In the genomic region with DNA sequence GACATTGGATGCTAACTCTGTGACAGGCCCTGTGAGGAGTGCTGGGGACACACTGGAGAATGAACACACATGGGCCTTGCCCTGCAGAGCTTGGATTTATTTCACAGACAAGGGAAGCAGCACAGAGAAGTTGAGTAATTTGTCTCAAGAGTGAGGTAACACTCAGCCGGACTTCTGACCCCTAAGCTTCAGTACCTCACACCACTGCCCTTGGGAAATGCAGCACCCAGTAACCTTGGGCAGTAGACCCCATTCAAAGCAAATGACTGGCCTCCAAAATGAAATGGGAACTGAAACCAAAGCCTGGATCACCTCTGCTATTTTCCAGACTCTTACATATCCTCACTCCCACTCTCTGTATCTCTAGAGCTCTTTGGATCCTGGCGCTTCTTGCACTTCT, we compare ENCODE assay signal across 30 cellular contexts. TPM values are rescaled to one million over a fixed set of nuclear protein-coding genes. Genes with fewer than 3 reads are reported as not detected.
DNase-seq lines count a peak whose midpoint lies in the region; ATAC-seq, FAIRE-seq and TF ChIP-seq lines count a peak whose summit lies in the region.
"Had no signal": no experiment of that assay in that cellular context is flagged by ENCODE, and none has a peak within 500 bp of the region (broad histone marks: within the 10 kb centered on the region; RNA-seq: fewer than 3 reads in every experiment).

No MANE protein-coding gene starts in this region.

- no peak overlapping the region for H3K4me3 Mint-ChIP-seq in type B pancreatic cell
- no peak overlapping the region for H3K4me3 Mint-ChIP-seq in MCF 10A (ENCODE audit: unreplicated experiment)
- H3K4me3 Mint-ChIP-seq: activated naive CD8-positive, alpha-beta T cell treated with anti-CD3 and anti-CD28 coated beads, Interleukin-2, amount 50 U/mL, for 24 hours; CD8-positive, alpha-beta memory T cell; HFFc6; neural crest cell; T-helper 2 cell treated with Interferon-gamma antibody and Interleukin-4, amounts not matched to agents 5 μg/mL and 100 μg/mL, for 36 hours had no signal

- no peak for DNase-seq in left ventricle myocardium inferior
- DNase-seq in heart left ventricle: no peak
- peak; percentile 23 to 34 for DNase-seq in cardiac fibroblast (ENCODE audit: low read depth in 2 of 2)
- peak; percentile 85 for DNase-seq in HepG2 (ENCODE audit: low spot score)
- no peak for DNase-seq in type B pancreatic cell (ENCODE audit: extremely low spot score, unreplicated experiment)
- DNase-seq in MCF 10A (ENCODE audit: unreplicated experiment): no peak
- DNase-seq in NCI-H748 treated with DMSO at 0.1 percent for 48 hours (lab: John Stamatoyannopoulos, UW): no peak
- DNase-seq: activated CD4-positive, alpha-beta T cell treated with anti-CD3 and anti-CD28 coated beads, Interleukin-2, amount 50 U/mL, for 48 hours; activated effector memory CD4-positive, alpha-beta T cell treated with Interleukin-2 at 50 U/mL for 16 hours; activated naive CD8-positive, alpha-beta T cell treated with anti-CD3 and anti-CD28 coated beads, Interleukin-2, amount 50 U/mL, for 24 hours; CD8-positive, alpha-beta memory T cell; DMS153; effector memory CD4-positive, alpha-beta T cell; erythroblast; gastrocnemius medialis; HFFc6; hypothalamus; NCI-H1694 treated with DMSO at 0.1 percent for 48 hours; NCI-H524 treated with DMSO at 0.1 percent for 48 hours; stimulated activated CD8-positive, alpha-beta memory T cell treated with anti-CD3 and anti-CD28 coated beads, Interleukin-4, amount 100 ng/mL, for 48 hours; stomach had no signal

- in situ Hi-C loops in HepG2 (cut with HindIII; ENCODE audit: extremely low pct_ligation_motif_present, low pct_unique_long_range_greater_than_20kb): no loop called here

- no peaks in the 10 kb centered on the region for H3K79me2 ChIP-seq in HepG2 (ENCODE audit: insufficient read depth, low read length)

- H3K9me3 ChIP-seq in left ventricle myocardium inferior (replicated peaks): no peaks in the 10 kb centered on the region
- no peaks in the 10 kb centered on the region for H3K9me3 ChIP-seq in heart left ventricle
- H3K9me3 ChIP-seq in HepG2 (ENCODE audit: low read length): no peaks in the 10 kb centered on the region
- H3K9me3 ChIP-seq: body of pancreas, gastrocnemius medialis, stomach, tibial nerve had no signal

- TF ChIP-seq CTCF in left ventricle myocardium inferior (IDR thresholded peaks at IDR 0.05; ENCODE audit: borderline replicate concordance) (no peak), heart left ventricle (IDR thresholded peaks at IDR 0.05) (no peak), cardiac fibroblast (IDR thresholded peaks at IDR 0.05; ENCODE audit: low read depth, low read length) (no peak), HepG2 (CRISPR knock-in tag; IDR thresholded peaks at IDR 0.05) (no peak), type B pancreatic cell (conservative IDR thresholded peaks at IDR 0.05) (no peak), MCF 10A (IDR thresholded peaks at IDR 0.05; ENCODE audit: unreplicated experiment) (no peak)

- no peaks in the 10 kb centered on the region for H4K20me1 ChIP-seq in HepG2 (ENCODE audit: insufficient read depth, low read length)

- H3K4me3 ChIP-seq in left ventricle myocardium inferior (no peak overlapping the region), heart left ventricle (no peak overlapping the region), cardiac fibroblast (replicated peaks in 1 of 2; ENCODE audit: low read depth in 2 of 2, low read length in 2 of 2) (no peak overlapping the region), HepG2 (replicated peaks in 1 of 3; ENCODE audit: insufficient read depth in 1 of 3, low read depth in 2 of 3, low read length in 3 of 3) (peak overlapping the region in 1 of 3 experiments; percentile 15; a peak in 1 of 6 replicates)
- H3K4me3 ChIP-seq: body of pancreas, gastrocnemius medialis, K562, lung, SK-N-MC, stomach, tibial nerve had no signal

- H3K36me3 Mint-ChIP-seq in type B pancreatic cell: peaks cover 11% of the 10 kb centered on the region
- peaks cover 59% of the 10 kb centered on the region for H3K36me3 Mint-ChIP-seq in MCF 10A (ENCODE audit: insufficient read depth, unreplicated experiment)

- no peak overlapping the region for H2AFZ ChIP-seq in HepG2 (ENCODE audit: low read length)

- intact Hi-C loops in left ventricle myocardium inferior (cut with micrococcal nuclease): no loop called here
- intact Hi-C loops in heart left ventricle (cut with DNase I): no loop called here
- intact Hi-C loops in HepG2 (cut with micrococcal nuclease; ENCODE audit: unreplicated experiment): no loop called here
- intact Hi-C loops in MCF 10A (cut with micrococcal nuclease): no loop called here

- peak overlapping the region; percentile 37 for H3K4me2 ChIP-seq in HepG2 (ENCODE audit: low read depth, low read length)

- no peak overlapping the region for H3K27ac Mint-ChIP-seq in type B pancreatic cell
- no peak overlapping the region for H3K27ac Mint-ChIP-seq in MCF 10A (ENCODE audit: low read depth, unreplicated experiment)
- H3K27ac Mint-ChIP-seq: activated naive CD8-positive, alpha-beta T cell treated with anti-CD3 and anti-CD28 coated beads, Interleukin-2, amount 50 U/mL, for 24 hours; HFFc6; T-helper 2 cell treated with Interferon-gamma antibody and Interleukin-4, amounts not matched to agents 5 μg/mL and 100 μg/mL, for 36 hours had no signal

- 69 to 85% (median 83%) methylated on average over 2 of the region's 2 CpGs for WGBS in heart left ventricle, 4 donors
- WGBS in HepG2 (ENCODE audit: low lambda C conversion rate): 35% methylated on average over 2 of the region's 2 CpGs

- TF ChIP-seq EP300 in HepG2 (IDR thresholded peaks at IDR 0.05; ENCODE audit: low read depth in 2 of 2, low read length in 2 of 2) (peak; percentile 46 to 80; a peak in 2 of 4 replicates), HepG2 (CRISPR knock-in tag; IDR thresholded peaks at IDR 0.05; ENCODE audit: borderline replicate concordance) (no peak)

- POLR2A ChIA-PET in HepG2 (lab: Yijun Ruan, JAX) (interaction anchor here (0.9 to 1.1 kb wide), 2 partner anchors 19 to 803 kb away, joined by 3 to 4 read pairs; no protein-coding TSS in a partner anchor), MCF 10A (lab: Yijun Ruan, JAX) (no interaction called here)

- TF ChIP-seq RAD21 in HepG2 (CRISPR knock-in tag; IDR thresholded peaks at IDR 0.05): no peak

- no peak overlapping the region for H3K9ac ChIP-seq in HepG2 (ENCODE audit: insufficient read depth, low read depth, low read length)

- H3K9me3 Mint-ChIP-seq in type B pancreatic cell: no peaks in the 10 kb centered on the region
- no peaks in the 10 kb centered on the region for H3K9me3 Mint-ChIP-seq in MCF 10A (ENCODE audit: unreplicated experiment)
- H3K9me3 Mint-ChIP-seq: activated naive CD8-positive, alpha-beta T cell treated with anti-CD3 and anti-CD28 coated beads, Interleukin-2, amount 50 U/mL, for 24 hours; CD8-positive, alpha-beta memory T cell; HFFc6; neural crest cell; T-helper 2 cell treated with Interferon-gamma antibody and Interleukin-4, amounts not matched to agents 5 μg/mL and 100 μg/mL, for 36 hours had no signal

- H3K27ac ChIP-seq in left ventricle myocardium inferior (replicated peaks) (peak overlapping the region; percentile 23), heart left ventricle (no peak overlapping the region), HepG2 (ENCODE audit: extremely low read length, insufficient read depth, low read length) (peak overlapping the region; percentile 83)
- H3K27ac ChIP-seq: body of pancreas, gastrocnemius medialis, SK-N-MC, stomach, tibial nerve had no signal

- no peaks in the 10 kb centered on the region for H3K27me3 Mint-ChIP-seq in type B pancreatic cell
- H3K27me3 Mint-ChIP-seq in MCF 10A (ENCODE audit: insufficient read depth, unreplicated experiment): no peaks in the 10 kb centered on the region
- H3K27me3 Mint-ChIP-seq: activated naive CD8-positive, alpha-beta T cell treated with anti-CD3 and anti-CD28 coated beads, Interleukin-2, amount 50 U/mL, for 24 hours; CD8-positive, alpha-beta memory T cell had no signal

- BruUV-seq in HepG2 (replicated peaks; lab: Mats Ljungman, UMichigan): no TSS peak
- no TSS peak for BruUV-seq in MCF 10A (replicated peaks; lab: Mats Ljungman, UMichigan)

- TF ChIP-seq POLR2A in heart left ventricle (IDR thresholded peaks at IDR 0.05): no peak
- no peak for TF ChIP-seq POLR2A in HepG2 (IDR thresholded peaks at IDR 0.05; ENCODE audit: insufficient read depth in 1 of 2, low read depth in 2 of 2, low read length in 2 of 2)

- peaks cover 51% of the 10 kb centered on the region for H3K4me1 ChIP-seq in left ventricle myocardium inferior
- H3K4me1 ChIP-seq in heart left ventricle: peaks cover 0 to 31% (median 16%) of the 10 kb centered on the region in 12 donors
- H3K4me1 ChIP-seq in HepG2 (ENCODE audit: insufficient read depth, low read length): peaks cover 37% of the 10 kb centered on the region
- H3K4me1 ChIP-seq: gastrocnemius medialis, stomach, tibial nerve had no signal

- CTCF ChIA-PET in HepG2 (lab: Yijun Ruan, JAX; ENCODE audit: low intra/inter-chr PET ratio, low total read pairs) (no interaction called here), MCF 10A (lab: Yijun Ruan, JAX) (interaction anchor here (0.6 to 0.9 kb wide), 2 partner anchors 20 to 163 kb away, joined by 3 read pairs; no protein-coding TSS in a partner anchor)

- ATAC-seq in heart left ventricle: no peak
- peak; percentile 89 for ATAC-seq in HepG2
- ATAC-seq: activated naive CD8-positive, alpha-beta T cell treated with anti-CD3 and anti-CD28 coated beads, Interleukin-2, amount 50 U/mL, for 24 hours; body of pancreas; gastrocnemius medialis; K562 had no signal

- H3K27me3 ChIP-seq in left ventricle myocardium inferior (ENCODE audit: low read depth) (no peaks in the 10 kb centered on the region), heart left ventricle (no peaks in the 10 kb centered on the region), HepG2 (ENCODE audit: control insufficient read depth in 1 of 2, insufficient read depth in 2 of 2, low read length in 2 of 2) (no peaks in the 10 kb centered on the region; a peak in 1 of 5 replicates)
- H3K27me3 ChIP-seq: body of pancreas, gastrocnemius medialis, stomach, tibial nerve had no signal

- H3K4me1 Mint-ChIP-seq in type B pancreatic cell (ENCODE audit: unreplicated experiment) (no peaks in the 10 kb centered on the region), MCF 10A (ENCODE audit: insufficient read depth, unreplicated experiment) (no peaks in the 10 kb centered on the region)
- H3K4me1 Mint-ChIP-seq: activated naive CD8-positive, alpha-beta T cell treated with anti-CD3 and anti-CD28 coated beads, Interleukin-2, amount 50 U/mL, for 24 hours; neural crest cell had no signal

- H3K36me3 ChIP-seq in left ventricle myocardium inferior (peaks cover 64% of the 10 kb centered on the region), heart left ventricle (peaks cover 0 to 86% (median 61%) of the 10 kb centered on the region in 9 donors), HepG2 (replicated peaks in 1 of 2; ENCODE audit: control insufficient read depth in 1 of 2, insufficient read depth in 2 of 2, low read length in 2 of 2) (peaks cover 10 to 21% of the 10 kb centered on the region in 2 experiments; a peak in 4 of 5 replicates)

- peak; percentile 96 for FAIRE-seq in HepG2 (lab: Jason Lieb, UNC)
- FAIRE-seq: colon, K562, RCC 7860 had no signal

RNA-seq across cellular contexts. Expression of gene RFT1, which starts 37.3 kb away (rescaled TPM):
- total RNA-seq in left ventricle myocardium inferior: 9.4 TPM
- 10 to 100 TPM in 3 of 9 donors, 1 to 10 TPM in 6; 5.4 to 16.2 (median 8.8) TPM for total RNA-seq in heart left ventricle
- polyA plus RNA-seq in heart left ventricle: 1 to 10 TPM; 5.0 to 9.3 TPM
- 25.7 and 37.0 TPM in 2 replicates for total RNA-seq in HepG2 (2016; rRNA removed; fragmentation: Illumina TruSeq; extraction: Trizol)
- 4.3 and 5.1 TPM in 2 replicates for total RNA-seq in HepG2 (2016; cell fraction: cytosol; rRNA removed; fragmentation: Illumina TruSeq; extraction: Trizol; ENCODE audit: low read depth)
- 25.2 and 37.3 TPM in 2 replicates for total RNA-seq in HepG2 (2016; cell fraction: insoluble cytoplasmic fraction; rRNA removed; fragmentation: Illumina TruSeq; extraction: Trizol)
- 14.7 and 16.2 TPM in 2 replicates for total RNA-seq in HepG2 (2016; cell fraction: membrane; rRNA removed; fragmentation: Illumina TruSeq; extraction: Trizol)
- total RNA-seq in HepG2 (2016; cell fraction: nucleus; rRNA removed; fragmentation: Illumina TruSeq; extraction: Trizol): 30.4 and 35.0 TPM in 2 replicates
- 21.0 and 23.2 TPM in 2 replicates for polyA plus RNA-seq in HepG2 (2011; rRNA removed)
- 21.9 and 27.5 TPM in 2 replicates for polyA plus RNA-seq in HepG2 (2011; cell fraction: cytosol; rRNA removed)
- 11.4 TPM in 2 replicates for polyA plus RNA-seq in HepG2 (2011; cell fraction: nucleus; rRNA removed)
- 13.7 and 19.5 TPM in 2 replicates for polyA plus RNA-seq in HepG2 (2012)
- 5.2 and 6.1 TPM in 2 replicates for polyA plus RNA-seq in HepG2 (2016; cell fraction: cytosol; fragmentation: Illumina TruSeq; extraction: Trizol; ENCODE audit: low read depth)
- polyA plus RNA-seq in HepG2 (2016; cell fraction: insoluble cytoplasmic fraction; fragmentation: Illumina TruSeq; extraction: Trizol; ENCODE audit: low read depth): 20.1 and 21.3 TPM in 2 replicates
- 10.2 and 12.2 TPM in 2 replicates for polyA plus RNA-seq in HepG2 (2016; cell fraction: membrane; fragmentation: Illumina TruSeq; extraction: Trizol; ENCODE audit: low read depth)
- polyA plus RNA-seq in HepG2 (2016; cell fraction: nucleus; fragmentation: Illumina TruSeq; extraction: Trizol; ENCODE audit: insufficient read depth, low read depth): 32.4 and 36.2 TPM in 2 replicates
- polyA minus RNA-seq in HepG2 (2011; rRNA and poly(A)+ RNA removed; ENCODE audit: low replicate concordance): 79.7 and 80.7 TPM in 2 replicates
- 17.0 and 17.7 TPM in 2 replicates for polyA minus RNA-seq in HepG2 (2011; cell fraction: cytosol; rRNA and poly(A)+ RNA removed)
- polyA minus RNA-seq in HepG2 (2011; cell fraction: nucleus; rRNA and poly(A)+ RNA removed): 15.6 and 15.8 TPM in 2 replicates
- total RNA-seq in type B pancreatic cell (ENCODE audit: low replicate concordance): 23.4 and 31.0 TPM in 2 replicates
- total RNA-seq in MCF 10A (2022): 40.1 and 42.7 TPM in 2 replicates

RNA-seq across cellular contexts. Expression of gene SFMBT1, which starts 47.1 kb away (rescaled TPM):
- 15.9 TPM for total RNA-seq in left ventricle myocardium inferior
- total RNA-seq in heart left ventricle: 10 to 100 TPM; 13.7 to 18.8 (median 15.5) TPM
- 1 to 10 TPM; 3.4 to 9.6 TPM for polyA plus RNA-seq in heart left ventricle
- 12.8 and 15.6 TPM in 2 replicates for total RNA-seq in HepG2 (2016; rRNA removed; fragmentation: Illumina TruSeq; extraction: Trizol)
- 8.9 and 9.3 TPM in 2 replicates for total RNA-seq in HepG2 (2016; cell fraction: cytosol; rRNA removed; fragmentation: Illumina TruSeq; extraction: Trizol; ENCODE audit: low read depth)
- total RNA-seq in HepG2 (2016; cell fraction: insoluble cytoplasmic fraction; rRNA removed; fragmentation: Illumina TruSeq; extraction: Trizol): 14.5 and 15.1 TPM in 2 replicates
- total RNA-seq in HepG2 (2016; cell fraction: membrane; rRNA removed; fragmentation: Illumina TruSeq; extraction: Trizol): 10.0 and 10.3 TPM in 2 replicates
- total RNA-seq in HepG2 (2016; cell fraction: nucleus; rRNA removed; fragmentation: Illumina TruSeq; extraction: Trizol): 9.9 and 12.6 TPM in 2 replicates
- 3.8 and 4.0 TPM in 2 replicates for polyA plus RNA-seq in HepG2 (2011; rRNA removed)
- polyA plus RNA-seq in HepG2 (2011; cell fraction: cytosol; rRNA removed): 2.9 and 3.8 TPM in 2 replicates
- polyA plus RNA-seq in HepG2 (2011; cell fraction: nucleus; rRNA removed): 3.1 and 5.0 TPM in 2 replicates
- 3.3 TPM in 2 replicates for polyA plus RNA-seq in HepG2 (2012)
- polyA plus RNA-seq in HepG2 (2016; cell fraction: cytosol; fragmentation: Illumina TruSeq; extraction: Trizol; ENCODE audit: low read depth): 1.5 TPM in 2 replicates
- 9.8 and 11.0 TPM in 2 replicates for polyA plus RNA-seq in HepG2 (2016; cell fraction: insoluble cytoplasmic fraction; fragmentation: Illumina TruSeq; extraction: Trizol; ENCODE audit: low read depth)
- polyA plus RNA-seq in HepG2 (2016; cell fraction: membrane; fragmentation: Illumina TruSeq; extraction: Trizol; ENCODE audit: low read depth): 4.1 and 4.6 TPM in 2 replicates
- polyA plus RNA-seq in HepG2 (2016; cell fraction: nucleus; fragmentation: Illumina TruSeq; extraction: Trizol; ENCODE audit: insufficient read depth, low read depth): 9.0 and 10.5 TPM in 2 replicates
- polyA minus RNA-seq in HepG2 (2011; rRNA and poly(A)+ RNA removed; ENCODE audit: low replicate concordance): 13.9 and 50.6 TPM in 2 replicates
- 5.8 and 10.0 TPM in 2 replicates for polyA minus RNA-seq in HepG2 (2011; cell fraction: cytosol; rRNA and poly(A)+ RNA removed)
- polyA minus RNA-seq in HepG2 (2011; cell fraction: nucleus; rRNA and poly(A)+ RNA removed): 13.1 and 13.9 TPM in 2 replicates
- 9.8 and 10.7 TPM in 2 replicates for total RNA-seq in type B pancreatic cell (ENCODE audit: low replicate concordance)
- 11.5 and 11.8 TPM in 2 replicates for total RNA-seq in MCF 10A (2022)

Comparison
In these comparisons a context has a peak if more than half of its experiments do, and no peak if none do; other contexts are left out.
1. H3K27ac ChIP-seq: peak in left ventricle myocardium inferior (single experiment) and HepG2 (single experiment); none in heart left ventricle (0 of 12).
2. DNase-seq: peak in cardiac fibroblast (2 of 2) and HepG2 (single experiment); none in left ventricle myocardium inferior (single experiment), heart left ventricle (0 of 5), type B pancreatic cell (single experiment), MCF 10A (single experiment) and NCI-H748 treated with DMSO at 0.1 percent for 48 hours (single experiment).